Comparison of ENCODE assay signal across 30 cellular contexts in genomic region chr10:42938351-42938750, GRCh38.
"Had no signal": no experiment of that assay in that cellular context is flagged by ENCODE, and none has a peak within 500 bp of the region (broad histone marks: within the 10 kb centered on the region; RNA-seq: fewer than 3 reads in every experiment).

No MANE protein-coding gene starts in this region.

- H3K4me2 ChIP-seq: hepatocyte had no signal

- H3K36me3 Mint-ChIP-seq: activated naive CD4-positive, alpha-beta T cell treated with anti-CD3 and anti-CD28 coated beads, Interleukin-2, amount 50 U/mL, for 24 hours; brain; immature natural killer cell; mesothelial cell of epicardium; T-cell had no signal

- FAIRE-seq: endothelial cell of umbilical vein, frontal cortex had no signal

- ATAC-seq: activated CD8-positive, alpha-beta T cell treated with anti-CD3 and anti-CD28 coated beads, Interleukin-2, amount 10 ng/mL, durations not matched to agents 7 days and 5 days; esophagus mucosa; left lung; T-cell had no signal

- H3K4me3 Mint-ChIP-seq: activated CD4-positive, alpha-beta T cell treated with anti-CD3 and anti-CD28 coated beads, Interleukin-2, amount 10 ng/mL, durations not matched to agents 7 days and 5 days; activated CD8-positive, alpha-beta T cell treated with anti-CD3 and anti-CD28 coated beads, Interleukin-2, amount 10 ng/mL, durations not matched to agents 7 days and 5 days; activated naive CD4-positive, alpha-beta T cell treated with anti-CD3 and anti-CD28 coated beads, Interleukin-2, amount 50 U/mL, for 24 hours; brain; immature natural killer cell; mesothelial cell of epicardium; nephron; stimulated activated naive CD8-positive, alpha-beta T cell treated with anti-CD3 and anti-CD28 coated beads, Interleukin-15, Interleukin-2, amounts not matched to agents 100 ng/mL and 50 ng/mL, for 24 hours; T-cell; T-helper 2 cell treated with Interferon-gamma antibody and Interleukin-4, amounts not matched to agents 5 μg/mL and 100 μg/mL, for 36 hours had no signal

- H3K27ac Mint-ChIP-seq: activated CD4-positive, alpha-beta T cell treated with anti-CD3 and anti-CD28 coated beads, Interleukin-2, amount 10 ng/mL, durations not matched to agents 7 days and 5 days; activated CD8-positive, alpha-beta T cell treated with anti-CD3 and anti-CD28 coated beads, Interleukin-2, amount 10 ng/mL, durations not matched to agents 7 days and 5 days; activated naive CD4-positive, alpha-beta T cell treated with anti-CD3 and anti-CD28 coated beads, Interleukin-2, amount 50 U/mL, for 24 hours; brain; immature natural killer cell; mesothelial cell of epicardium; nephron; progenitor cell of endocrine pancreas; stimulated activated naive CD8-positive, alpha-beta T cell treated with anti-CD3 and anti-CD28 coated beads, Interleukin-15, Interleukin-2, amounts not matched to agents 100 ng/mL and 50 ng/mL, for 24 hours; T-cell; T-helper 2 cell treated with Interferon-gamma antibody and Interleukin-4, amounts not matched to agents 5 μg/mL and 100 μg/mL, for 36 hours had no signal

- H2AFZ ChIP-seq: hepatocyte had no signal

- H3K27me3 ChIP-seq: thyroid gland had no signal

- DNase-seq: activated CD4-positive, alpha-beta T cell treated with anti-CD3 and anti-CD28 coated beads, Interleukin-2, amount 10 ng/mL, durations not matched to agents 7 days and 5 days; activated CD4-positive, CD25-positive, alpha-beta regulatory T cell treated with anti-CD3 and anti-CD28 coated beads, Interleukin-2, amount 50 U/mL, for 72 hours; activated CD8-positive, alpha-beta T cell treated with anti-CD3 and anti-CD28 coated beads, Interleukin-2, amount 10 ng/mL, durations not matched to agents 7 days and 5 days; activated gamma-delta T cell treated with Interleukin-2 at 50 U/mL for 16 hours; anterior cingulate cortex; caudate nucleus; dermis blood vessel endothelial cell; effector memory CD4-positive, alpha-beta T cell; glutamatergic neuron; immature natural killer cell; kidney glomerular epithelial cell; occipital lobe; retina; stimulated activated CD4-positive, alpha-beta T cell treated with anti-CD3 and anti-CD28 coated beads, Interleukin-12 subunit alpha, Interleukin-12 subunit beta, amount 100 ng/mL, for 4 hours; substantia nigra; T-cell; thyroid gland; WERI-Rb-1 had no signal

- H3K79me2 ChIP-seq: hepatocyte had no signal

- H3K9me3 ChIP-seq: left lung, thyroid gland had no signal

- H3K36me3 ChIP-seq: left lung, thyroid gland, WERI-Rb-1 had no signal

- H3K4me3 ChIP-seq: hepatocyte, left lung, thyroid gland had no signal

- H3K9me3 Mint-ChIP-seq: activated CD4-positive, alpha-beta T cell treated with anti-CD3 and anti-CD28 coated beads, Interleukin-2, amount 10 ng/mL, durations not matched to agents 7 days and 5 days; activated naive CD4-positive, alpha-beta T cell treated with anti-CD3 and anti-CD28 coated beads, Interleukin-2, amount 50 U/mL, for 24 hours; immature natural killer cell; mesothelial cell of epicardium; nephron; stimulated activated naive CD8-positive, alpha-beta T cell treated with anti-CD3 and anti-CD28 coated beads, Interleukin-15, Interleukin-2, amounts not matched to agents 100 ng/mL and 50 ng/mL, for 24 hours; T-cell; T-helper 2 cell treated with Interferon-gamma antibody and Interleukin-4, amounts not matched to agents 5 μg/mL and 100 μg/mL, for 36 hours had no signal

- H3K27ac ChIP-seq: hepatocyte, left lung, thyroid gland, WERI-Rb-1 had no signal
